Comparison of ENCODE assay signal across 6 cellular contexts in the genomic region with DNA sequence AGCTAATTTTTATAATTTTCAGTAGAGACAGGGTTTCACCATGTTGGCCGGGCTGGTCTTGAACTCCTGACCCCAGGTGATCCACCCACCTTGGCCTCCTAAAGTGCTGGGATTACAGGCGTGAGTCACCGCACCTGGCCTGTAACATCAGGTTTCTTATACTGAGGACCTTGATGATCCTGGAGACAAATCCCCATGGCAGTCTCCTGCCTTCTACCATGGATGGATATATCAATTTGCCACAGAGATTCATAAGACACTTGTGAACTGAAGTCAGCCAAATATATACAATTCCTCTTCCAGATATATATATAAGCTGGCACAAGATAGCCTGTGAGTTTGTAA.
DNase-seq lines count a peak whose midpoint lies in the region; ATAC-seq, FAIRE-seq and TF ChIP-seq lines count a peak whose summit lies in the region.
"Not testable (repeated sequence)": the region's sequence is repeated elsewhere in the genome, so short reads cannot be mapped to it uniquely, and the experiment has no call there.

No MANE protein-coding gene starts in this region.

- WGBS in A549 (ENCODE audit: missing lambda C conversion rate): 100% methylated on average over 3 of the region's 3 CpGs
- 26% methylated on average over 3 of the region's 3 CpGs for WGBS in mammary epithelial cell (ENCODE audit: low coverage, missing lambda C conversion rate)

- not testable (repeated sequence) for TF ChIP-seq RAD21 in A549 (conservative IDR thresholded peaks at IDR 0.05 in 1 of 2, IDR thresholded peaks at IDR 0.05 in 1 of 2)

- H3K9ac ChIP-seq in mammary epithelial cell (ENCODE audit: insufficient read depth, low read length): not testable (repeated sequence)

- not testable (repeated sequence) for H3K4me3 ChIP-seq in A549; mammary epithelial cell (replicated peaks in 1 of 3; ENCODE audit: insufficient read depth in 1 of 3, low read depth in 2 of 3, low read length in 3 of 3); lower lobe of right lung

- peaks cover 81% of the 10 kb centered on the region for H3K4me1 ChIP-seq in A549
- H3K4me1 ChIP-seq in mammary epithelial cell (ENCODE audit: insufficient read depth, low read length); lower lobe of right lung: not testable (repeated sequence)

- not testable (repeated sequence) for BruUV-seq in mammary epithelial cell (replicated peaks; lab: Mats Ljungman, UMichigan)

- not testable (repeated sequence) for H3K27me3 Mint-ChIP-seq in T-helper 17 cell

- H3K27ac ChIP-seq in A549 (peak overlapping the region; percentile 35 to 76), epithelial cell of prostate (peak overlapping the region; percentile 41), lower lobe of right lung (peak overlapping the region; percentile 12)
- not testable (repeated sequence) for H3K27ac ChIP-seq in mammary epithelial cell (ENCODE audit: insufficient read depth, low read depth, low read length)

- in situ Hi-C loops in mammary epithelial cell (cut with MboI; ENCODE audit: low sequenced_read_pairs in 2 of 2): not testable (repeated sequence)

- not testable (repeated sequence) for H2AFZ ChIP-seq in mammary epithelial cell (ENCODE audit: low read depth, low read length)

- H3K4me1 Mint-ChIP-seq in T-helper 17 cell: not testable (repeated sequence)

- not testable (repeated sequence) for DNase-seq in A549 (ENCODE audit: low read depth in 1 of 2, low spot score in 1 of 2); T-helper 17 cell; epithelial cell of prostate (ENCODE audit: low read depth, low spot score); left lobe of liver (ENCODE audit: low spot score); lower lobe of right lung
- peak; percentile 14 for DNase-seq in mammary epithelial cell

- not testable (repeated sequence) for FAIRE-seq in A549 (lab: Jason Lieb, UNC)

- H3K27me3 ChIP-seq in mammary epithelial cell (ENCODE audit: insufficient read depth, low read length); lower lobe of right lung (ENCODE audit: low read depth): not testable (repeated sequence)

- ATAC-seq in A549, T-helper 17 cell: not testable (repeated sequence)
- ATAC-seq in left lobe of liver (peak; percentile 48), lower lobe of right lung (peak; percentile 21 to 42)

- H3K79me2 ChIP-seq in mammary epithelial cell (ENCODE audit: insufficient read depth, low read length): peaks cover 32% of the 10 kb centered on the region

- intact Hi-C loops in mammary epithelial cell (cut with micrococcal nuclease): loop anchor here (5.0 kb wide), 1 partner anchor 52 kb away; no protein-coding TSS in a partner anchor
- intact Hi-C loops in lower lobe of right lung (cut with DNase I): not testable (repeated sequence)

- peak overlapping the region; percentile 14 for H3K27ac Mint-ChIP-seq in T-helper 17 cell

- CTCF ChIA-PET in A549 (lab: Yijun Ruan, JAX); mammary epithelial cell (lab: Charles Lee; ENCODE audit: low non-redundant PET): not testable (repeated sequence)

- dilution Hi-C loops in mammary epithelial cell (cut with HindIII; ENCODE audit: low sequenced_read_pairs): not testable (repeated sequence)

- TF ChIP-seq POLR2A in A549 (IDR thresholded peaks at IDR 0.05; ENCODE audit: low read length): not testable (repeated sequence)

- TF ChIP-seq CTCF in A549 (IDR thresholded peaks at IDR 0.05); mammary epithelial cell (conservative IDR thresholded peaks at IDR 0.05 in 1 of 2, IDR thresholded peaks at IDR 0.05 in 1 of 2; ENCODE audit: extremely low read depth in 1 of 2, insufficient read depth in 1 of 2, low read depth in 1 of 2, low read length in 2 of 2); lower lobe of right lung (IDR thresholded peaks at IDR 0.05): not testable (repeated sequence)

- not testable (repeated sequence) for H4K20me1 ChIP-seq in mammary epithelial cell (ENCODE audit: insufficient read depth, low read length)

- H3K4me3 Mint-ChIP-seq in T-helper 17 cell: not testable (repeated sequence)

- POLR2A ChIA-PET in A549 (lab: Yijun Ruan, JAX): interaction anchor here (0.6 kb wide), 1 partner anchor 79 kb away, joined by 4 read pairs; no protein-coding TSS in a partner anchor

- H3K36me3 ChIP-seq in mammary epithelial cell (ENCODE audit: insufficient read depth, low read length); lower lobe of right lung: not testable (repeated sequence)

- H3K36me3 Mint-ChIP-seq in T-helper 17 cell (ENCODE audit: low read depth): not testable (repeated sequence)

- not testable (repeated sequence) for TF ChIP-seq EP300 in A549 (IDR thresholded peaks at IDR 0.05)

- not testable (repeated sequence) for H3K9me3 ChIP-seq in A549; T-helper 17 cell (ENCODE audit: control insufficient read depth, low read length, poor library complexity, severe bottlenecking); mammary epithelial cell (replicated peaks; ENCODE audit: insufficient read depth, low read length); lower lobe of right lung

- H3K4me2 ChIP-seq in A549 (peak overlapping the region; percentile 12; the same call in 2 of the 3 replicates), mammary epithelial cell (ENCODE audit: insufficient read depth, low read depth, low read length) (peak overlapping the region; percentile 71)
